Comparison of ENCODE assay signal across 29 cellular contexts in the genomic region with DNA sequence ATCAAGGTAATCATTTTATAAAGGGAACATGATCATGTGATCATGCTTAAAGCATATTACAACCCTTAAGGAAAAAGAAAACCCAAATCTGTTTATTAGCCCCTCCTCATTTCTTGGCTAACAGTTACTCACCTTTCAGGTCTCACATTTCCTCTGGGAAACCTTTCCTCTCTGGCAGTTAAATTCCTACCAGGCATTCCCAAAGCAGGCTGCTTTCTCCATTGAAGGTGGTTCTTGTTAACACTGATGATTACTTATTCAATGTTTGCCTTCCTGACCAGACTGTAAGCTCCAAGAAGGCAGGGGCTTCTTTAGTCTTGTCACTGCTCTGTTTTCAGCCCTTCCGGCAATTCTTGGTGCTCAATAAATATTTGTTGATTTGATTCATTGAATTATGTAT.
"Had no signal": no experiment of that assay in that cellular context is flagged by ENCODE, and none has a peak within 500 bp of the region (broad histone marks: within the 10 kb centered on the region; RNA-seq: fewer than 3 reads in every experiment).

No MANE protein-coding gene starts in this region.

- H3K9me3 ChIP-seq: esophagus muscularis mucosa, gastroesophageal sphincter had no signal

- ATAC-seq: activated CD4-positive, alpha-beta T cell treated with anti-CD3 and anti-CD28 coated beads for 36 hours; activated CD8-positive, alpha-beta T cell treated with anti-CD3 and anti-CD28 coated beads for 36 hours; activated T-cell treated with anti-CD3 and anti-CD28 coated beads, Interleukin-2, amount 50 U/mL, for 4 hours; activated T-helper 17 cell treated with anti-CD3 and anti-CD28 coated beads, Interleukin-2, amount 50 U/mL, for 72 hours; effector memory CD8-positive, alpha-beta T cell; gastroesophageal sphincter; T-helper 17 cell had no signal

- H3K27me3 ChIP-seq: brain microvascular endothelial cell, esophagus muscularis mucosa, gastroesophageal sphincter had no signal

- H3K4me1 ChIP-seq: esophagus muscularis mucosa, gastroesophageal sphincter had no signal

- H3K4me3 ChIP-seq: esophagus muscularis mucosa, gastroesophageal sphincter had no signal

- H3K27ac ChIP-seq: brain microvascular endothelial cell, esophagus muscularis mucosa, gastroesophageal sphincter, WERI-Rb-1 had no signal

- DNase-seq: activated CD4-positive, alpha-beta T cell treated with anti-CD3 and anti-CD28 coated beads for 36 hours; activated CD4-positive, alpha-beta T cell treated with anti-CD3 and anti-CD28 coated beads, Interleukin-2, amount 10 ng/mL, durations not matched to agents 7 days and 5 days; activated CD4-positive, alpha-beta T cell treated with anti-CD3 and anti-CD28 coated beads, Interleukin-2, amount 50 U/mL, for 48 hours; activated CD4-positive, CD25-positive, alpha-beta regulatory T cell; activated CD4-positive, CD25-positive, alpha-beta regulatory T cell treated with anti-CD3 and anti-CD28 coated beads, Interleukin-2, amount 50 U/mL, for 72 hours; activated CD8-positive, alpha-beta memory T cell treated with anti-CD3 and anti-CD28 coated beads for 24 hours; activated CD8-positive, alpha-beta T cell treated with anti-CD3 and anti-CD28 coated beads for 36 hours; activated effector memory CD4-positive, alpha-beta T cell treated with Interleukin-2 at 50 U/mL for 16 hours; activated gamma-delta T cell treated with Interleukin-2 at 50 U/mL for 16 hours; activated naive CD4-positive, alpha-beta T cell treated with anti-CD3 and anti-CD28 coated beads, Interleukin-2, amount 50 U/mL, for 16 hours; activated naive CD4-positive, alpha-beta T cell treated with Interleukin-2 at 50 U/mL for 16 hours; activated T-cell treated with anti-CD3 and anti-CD28 coated beads, Interleukin-2, amount 50 U/mL, for 4 hours; amniotic stem cell; anterior cingulate cortex; brain microvascular endothelial cell; caudate nucleus; cortex of kidney; dermis blood vessel endothelial cell; effector CD4-positive, alpha-beta T cell; effector memory CD8-positive, alpha-beta T cell; erythroblast; foreskin melanocyte; T-helper 1 cell; T-helper 17 cell; T1000; WERI-Rb-1 had no signal

- H3K36me3 ChIP-seq: brain microvascular endothelial cell, esophagus muscularis mucosa, gastroesophageal sphincter, WERI-Rb-1 had no signal
